In the genomic region with DNA sequence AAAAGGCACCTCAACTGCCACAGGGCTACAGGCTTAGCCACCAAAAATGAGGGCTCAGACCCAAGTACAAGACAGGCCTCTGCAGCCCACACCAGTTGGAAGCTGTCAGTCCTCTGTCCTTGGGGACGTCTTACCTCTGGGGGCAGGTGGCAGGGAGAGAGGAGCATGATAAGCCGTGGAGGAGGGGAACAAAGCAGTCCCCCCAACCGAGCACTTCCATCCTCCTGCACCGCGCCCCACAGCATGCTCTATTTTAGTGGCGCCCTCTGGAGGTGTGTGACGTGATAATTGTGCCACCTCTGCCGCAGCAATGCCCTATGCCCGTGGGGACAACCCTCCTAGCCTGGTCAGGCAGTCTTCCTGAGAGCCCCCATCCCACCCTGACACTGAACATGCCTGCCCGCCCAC, we compare ENCODE assay signal across 9 cellular contexts. TPM values are rescaled to one million over a fixed set of nuclear protein-coding genes. Genes with fewer than 3 reads are reported as not detected.
DNase-seq lines count a peak whose midpoint lies in the region; ATAC-seq and TF ChIP-seq lines count a peak whose summit lies in the region.
"Had no signal": no experiment of that assay in that cellular context is flagged by ENCODE, and none has a peak within 500 bp of the region (broad histone marks: within the 10 kb centered on the region; RNA-seq: fewer than 3 reads in every experiment).

No MANE protein-coding gene starts in this region.

- CTCF ChIA-PET in CD4-positive, alpha-beta T cell (lab: Charles Lee), result no interaction called here

- H3K27ac Mint-ChIP-seq in CD4-positive, alpha-beta T cell, result peak overlapping the region; percentile 20
- no peak overlapping the region for H3K27ac Mint-ChIP-seq in natural killer cell
- H3K27ac Mint-ChIP-seq: T-cell had no signal

- ATAC-seq in CD4-positive, alpha-beta T cell (ENCODE audit: poor library complexity), result no peak
- ATAC-seq in natural killer cell (peak in 2 of 3 donors; percentile 20 to 23), HG02938 (IDR thresholded peaks at IDR 0.05; ENCODE audit: unreplicated experiment) (no peak), HG02588 (IDR thresholded peaks at IDR 0.05; ENCODE audit: unreplicated experiment) (no peak)

- H3K36me3 Mint-ChIP-seq in CD4-positive, alpha-beta T cell (ENCODE audit: low read depth), result peaks cover 73% of the 10 kb centered on the region
- no peaks in the 10 kb centered on the region for H3K36me3 Mint-ChIP-seq in natural killer cell

- no peaks in the 10 kb centered on the region for H3K9me3 Mint-ChIP-seq in CD4-positive, alpha-beta T cell
- H3K9me3 Mint-ChIP-seq in natural killer cell, result no peaks in the 10 kb centered on the region
- H3K9me3 Mint-ChIP-seq: T-cell had no signal

- H3K27me3 ChIP-seq in CD4-positive, alpha-beta T cell (ENCODE audit: control insufficient read depth, insufficient read depth, low read length), result no peaks in the 10 kb centered on the region

- peak in 2 of 10 experiments; percentile 7 to 12 for DNase-seq in CD4-positive, alpha-beta T cell
- peak; percentile 37 for DNase-seq in HK-2 (ENCODE audit: unreplicated experiment)
- DNase-seq in activated T-cell treated with anti-CD3 and anti-CD28 coated beads, Interleukin-2, amount 50 U/mL, for 48 hours, result peak; percentile 69
- DNase-seq in natural killer cell, result no peak
- no peak for DNase-seq in NCI-H1694 (lab: John Stamatoyannopoulos, UW)
- DNase-seq in NCI-H128 (lab: John Stamatoyannopoulos, UW; ENCODE audit: unreplicated experiment), result no peak

- no peak overlapping the region for H3K27ac ChIP-seq in CD4-positive, alpha-beta T cell (ENCODE audit: low read depth, low read length)

- H3K4me3 Mint-ChIP-seq in CD4-positive, alpha-beta T cell, result no peak overlapping the region
- H3K4me3 Mint-ChIP-seq in natural killer cell, result no peak overlapping the region
- H3K4me3 Mint-ChIP-seq: T-cell had no signal

- no peak for TF ChIP-seq CTCF in CD4-positive, alpha-beta T cell (IDR thresholded peaks at IDR 0.05)
- no peak for TF ChIP-seq CTCF in natural killer cell (IDR thresholded peaks at IDR 0.05)

- no peaks in the 10 kb centered on the region for H3K27me3 Mint-ChIP-seq in CD4-positive, alpha-beta T cell
- H3K27me3 Mint-ChIP-seq in natural killer cell (ENCODE audit: low read depth in 2 of 2), result no peaks in the 10 kb centered on the region
- H3K27me3 Mint-ChIP-seq: T-cell had no signal

- H3K4me1 Mint-ChIP-seq in CD4-positive, alpha-beta T cell (ENCODE audit: low read depth), result no peaks in the 10 kb centered on the region
- peaks cover 0 to 4% of the 10 kb centered on the region in 2 donors for H3K4me1 Mint-ChIP-seq in natural killer cell

- POLR2A ChIA-PET in CD4-positive, alpha-beta T cell (lab: Charles Lee), result no interaction called here

- intact Hi-C loops in CD4-positive, alpha-beta T cell (cut with DNase I, micrococcal nuclease), result loop anchor here in 1 of 2 experiments (5.0 to 10.0 kb wide), 2 partner anchors 277 to 859 kb away; partner anchors contain the start of gene CCDC200
- intact Hi-C loops in natural killer cell (cut with micrococcal nuclease), result no loop called here

- H3K9me3 ChIP-seq in CD4-positive, alpha-beta T cell (ENCODE audit: control insufficient read depth, low read length), result no peaks in the 10 kb centered on the region

RNA-seq across cellular contexts. Expression of gene G6PC3, which starts 13.6 kb away (rescaled TPM):
- 1 to 10 TPM; 5.6 to 5.8 TPM for total RNA-seq in CD4-positive, alpha-beta T cell
- 10 to 100 TPM; 18.2 to 21.7 (median 20.6) TPM for total RNA-seq in natural killer cell

RNA-seq across cellular contexts. Expression of gene LSM12, which starts 17.7 kb away (rescaled TPM):
- 10 to 100 TPM; 34.6 to 36.1 TPM for total RNA-seq in CD4-positive, alpha-beta T cell
- total RNA-seq in natural killer cell, result 10 to 100 TPM; 46.9 to 54.0 (median 51.8) TPM

RNA-seq across cellular contexts. Expression of gene HDAC5, which starts 39.3 kb away (rescaled TPM):
- total RNA-seq in CD4-positive, alpha-beta T cell, result 10 to 100 TPM; 92.0 to 92.5 TPM
- 100 to 1,000 TPM in 1 of 3 donors, 10 to 100 TPM in 2; 79.2 to 100 (median 91.9) TPM for total RNA-seq in natural killer cell

RNA-seq across cellular contexts. Expression of gene HROB, which starts 57.6 kb away (rescaled TPM):
- total RNA-seq in CD4-positive, alpha-beta T cell, result 1 to 10 TPM; 1.6 TPM
- 1 to 10 TPM; 1.9 to 4.4 (median 2.4) TPM for total RNA-seq in natural killer cell

Comparison
In these comparisons a context has a peak if more than half of its experiments do, and no peak if none do; other contexts are left out.
1. ATAC-seq: peak in natural killer cell (2 of 3); none in CD4-positive, alpha-beta T cell (single experiment), HG02938 (single experiment) and HG02588 (single experiment).
2. DNase-seq: peak in HK-2 (single experiment) and activated T-cell treated with anti-CD3 and anti-CD28 coated beads, Interleukin-2, amount 50 U/mL, for 48 hours (2 of 2); none in natural killer cell (single experiment), NCI-H1694 (single experiment) and NCI-H128 (single experiment).